In the genomic region with DNA sequence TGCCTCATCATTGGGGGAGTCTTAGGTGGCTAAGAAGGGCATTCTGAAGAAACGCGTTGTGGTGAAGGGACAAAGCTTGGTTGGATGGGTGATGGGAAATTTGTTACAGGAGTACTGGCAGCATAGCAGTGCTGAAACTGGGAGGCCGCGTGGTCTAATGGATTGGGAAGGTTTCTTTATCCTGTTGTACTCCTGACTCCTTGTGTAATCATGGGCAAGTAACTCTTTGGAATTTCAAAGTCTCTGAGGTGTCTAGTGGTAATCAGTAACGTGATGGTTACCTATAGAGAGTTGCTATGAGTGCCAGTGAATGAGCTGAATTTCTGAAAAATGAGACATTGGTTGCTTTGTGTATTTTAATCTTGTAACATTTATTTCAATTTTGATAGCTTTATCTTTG, we compare ENCODE assay signal across 19 cellular contexts. TPM values are rescaled to one million over a fixed set of nuclear protein-coding genes. Genes with fewer than 3 reads are reported as not detected.
DNase-seq lines count a peak whose midpoint lies in the region; ATAC-seq and TF ChIP-seq lines count a peak whose summit lies in the region.
"Had no signal": no experiment of that assay in that cellular context is flagged by ENCODE, and none has a peak within 500 bp of the region (broad histone marks: within the 10 kb centered on the region; RNA-seq: fewer than 3 reads in every experiment).

No MANE protein-coding gene starts in this region.

- no TSS peak for BruUV-seq in Calu3 (replicated peaks; lab: Mats Ljungman, UMichigan)

- no peaks in the 10 kb centered on the region for H3K27me3 ChIP-seq in CD4-positive, CD25-positive, alpha-beta regulatory T cell (ENCODE audit: control insufficient read depth, insufficient read depth, low read length)
- H3K27me3 ChIP-seq in transverse colon: no peaks in the 10 kb centered on the region
- H3K27me3 ChIP-seq: MG63, ovary had no signal

- no peaks in the 10 kb centered on the region for H3K27me3 Mint-ChIP-seq in CD4-positive, CD25-positive, alpha-beta regulatory T cell
- H3K27me3 Mint-ChIP-seq in Calu3 (ENCODE audit: unreplicated experiment): no peaks in the 10 kb centered on the region
- H3K27me3 Mint-ChIP-seq in activated T-helper 1 cell treated with anti-CD3 and anti-CD28 coated beads, Interleukin-12 subunit alpha, Interleukin-12 subunit beta, Interleukin-2, Interleukin-4 antibody, amounts not matched to agents 30 ng/mL and 10 ng/mL and 1 ng/mL, durations not matched to agents 14 hours and 24 hours and 36 hours (ENCODE audit: insufficient read depth): no peaks in the 10 kb centered on the region
- H3K27me3 Mint-ChIP-seq: B cell had no signal

- CTCF ChIA-PET in Calu3 (lab: Charles Lee): no interaction called here

- WGBS in transverse colon (ENCODE audit: low coverage in 1 of 2), 2 donors: 85 to 93% methylated on average over 5 of the region's 5 CpGs

- no peak for TF ChIP-seq EP300 in transverse colon (IDR thresholded peaks at IDR 0.05; ENCODE audit: low read depth)

- TF ChIP-seq POLR2A in transverse colon (IDR thresholded peaks at IDR 0.05): no peak

- no peak for ATAC-seq in CD4-positive, CD25-positive, alpha-beta regulatory T cell (ENCODE audit: low read depth in 2 of 2)
- ATAC-seq: left colon had no signal

- peaks cover 3% of the 10 kb centered on the region for H3K4me1 ChIP-seq in CD4-positive, CD25-positive, alpha-beta regulatory T cell (ENCODE audit: control insufficient read depth, insufficient read depth, low read length, poor library complexity, severe bottlenecking)
- H3K4me1 ChIP-seq in transverse colon: peaks cover 0 to 3% (median 0%) of the 10 kb centered on the region in 4 donors

- no peaks in the 10 kb centered on the region for H3K9me3 Mint-ChIP-seq in CD4-positive, CD25-positive, alpha-beta regulatory T cell
- H3K9me3 Mint-ChIP-seq in Calu3 (ENCODE audit: low read depth, unreplicated experiment): no peaks in the 10 kb centered on the region
- H3K9me3 Mint-ChIP-seq in activated T-helper 1 cell treated with anti-CD3 and anti-CD28 coated beads, Interleukin-12 subunit alpha, Interleukin-12 subunit beta, Interleukin-2, Interleukin-4 antibody, amounts not matched to agents 30 ng/mL and 10 ng/mL and 1 ng/mL, durations not matched to agents 14 hours and 24 hours and 36 hours: no peaks in the 10 kb centered on the region

- intact Hi-C loops in Calu3 (cut with micrococcal nuclease; ENCODE audit: unreplicated experiment): no loop called here
- intact Hi-C loops in activated T-helper 1 cell treated with anti-CD3 and anti-CD28 coated beads, Interleukin-12 subunit alpha, Interleukin-12 subunit beta, Interleukin-2, Interleukin-4 antibody, amounts not matched to agents 30 ng/mL and 10 ng/mL and 1 ng/mL, durations not matched to agents 14 hours and 24 hours and 36 hours (cut with micrococcal nuclease): loop anchor here (2.0 to 5.0 kb wide), 2 partner anchors 15 to 37 kb away; no protein-coding TSS in a partner anchor
- intact Hi-C loops in transverse colon (cut with DNase I; ENCODE audit: low total_unique reads): no loop called here

- no peak for DNase-seq in CD4-positive, CD25-positive, alpha-beta regulatory T cell
- DNase-seq in Calu3 (no peak), kidney tubule cell (ENCODE audit: low spot score) (peak; percentile 65), NCI-H345 (lab: John Stamatoyannopoulos, UW) (no peak), transverse colon (no peak), epidermal melanocyte (ENCODE audit: insufficient read length, low spot score) (no peak)
- DNase-seq in activated T-helper 1 cell treated with anti-CD3 and anti-CD28 coated beads, Interleukin-12 subunit alpha, Interleukin-12 subunit beta, Interleukin-2, Interleukin-4 antibody, amounts not matched to agents 30 ng/mL and 10 ng/mL and 1 ng/mL, durations not matched to agents 14 hours and 24 hours and 36 hours (ENCODE audit: low spot score): no peak
- DNase-seq: activated CD4-positive, CD25-positive, alpha-beta regulatory T cell treated with anti-CD3 and anti-CD28 coated beads, Interleukin-2, amount 50 U/mL, for 72 hours; anterior cingulate cortex; left colon; MG63; NCI-H1694; NCI-H446; NK-92 treated with Interleukin-12 subunit alpha and Interleukin-12 subunit beta, amount 100 ng/mL, for 24 hours; ovary; stimulated activated CD4-positive, alpha-beta T cell treated with anti-CD3 and anti-CD28 coated beads, Interleukin-2, amount 100 ng/mL, for 24 hours; substantia nigra; T-helper 2 cell had no signal

- peak overlapping the region; percentile 30 for H3K27ac ChIP-seq in CD4-positive, CD25-positive, alpha-beta regulatory T cell (ENCODE audit: insufficient read depth, low read length, poor library complexity, severe bottlenecking)
- H3K27ac ChIP-seq in transverse colon: no peak overlapping the region
- H3K27ac ChIP-seq: ovary had no signal

- in situ Hi-C loops in transverse colon (cut with MboI; ENCODE audit: low pct_ligation_motif_present in 1 of 4, low pct_unique_long_range_greater_than_20kb in 1 of 4, low sequenced_read_pairs in 3 of 4): no loop called here

- peaks cover 40% of the 10 kb centered on the region for H3K36me3 Mint-ChIP-seq in CD4-positive, CD25-positive, alpha-beta regulatory T cell
- H3K36me3 Mint-ChIP-seq in Calu3 (ENCODE audit: insufficient read depth, unreplicated experiment): peaks cover 30% of the 10 kb centered on the region
- H3K36me3 Mint-ChIP-seq in activated T-helper 1 cell treated with anti-CD3 and anti-CD28 coated beads, Interleukin-12 subunit alpha, Interleukin-12 subunit beta, Interleukin-2, Interleukin-4 antibody, amounts not matched to agents 30 ng/mL and 10 ng/mL and 1 ng/mL, durations not matched to agents 14 hours and 24 hours and 36 hours (ENCODE audit: low read depth): peaks cover 32% of the 10 kb centered on the region

- H3K4me1 Mint-ChIP-seq in CD4-positive, CD25-positive, alpha-beta regulatory T cell: peaks cover 10 to 46% (median 36%) of the 10 kb centered on the region in 4 donors
- no peaks in the 10 kb centered on the region for H3K4me1 Mint-ChIP-seq in Calu3 (ENCODE audit: low read depth, unreplicated experiment)
- peaks cover 9% of the 10 kb centered on the region for H3K4me1 Mint-ChIP-seq in activated T-helper 1 cell treated with anti-CD3 and anti-CD28 coated beads, Interleukin-12 subunit alpha, Interleukin-12 subunit beta, Interleukin-2, Interleukin-4 antibody, amounts not matched to agents 30 ng/mL and 10 ng/mL and 1 ng/mL, durations not matched to agents 14 hours and 24 hours and 36 hours (ENCODE audit: low read depth)

- H3K4me3 ChIP-seq in CD4-positive, CD25-positive, alpha-beta regulatory T cell (ENCODE audit: low read depth, low read length): no peak overlapping the region
- no peak overlapping the region for H3K4me3 ChIP-seq in transverse colon
- H3K4me3 ChIP-seq: MG63, ovary had no signal

- no peaks in the 10 kb centered on the region for H3K9me3 ChIP-seq in CD4-positive, CD25-positive, alpha-beta regulatory T cell (ENCODE audit: control insufficient read depth in 2 of 2, low read length in 2 of 2)
- no peaks in the 10 kb centered on the region for H3K9me3 ChIP-seq in transverse colon
- H3K9me3 ChIP-seq: MG63, ovary had no signal

- H3K27ac Mint-ChIP-seq in CD4-positive, CD25-positive, alpha-beta regulatory T cell: peak overlapping the region; percentile 23 to 87 (median 72)
- H3K27ac Mint-ChIP-seq in Calu3 (ENCODE audit: unreplicated experiment): peak overlapping the region; percentile 20
- H3K27ac Mint-ChIP-seq in activated T-helper 1 cell treated with anti-CD3 and anti-CD28 coated beads, Interleukin-12 subunit alpha, Interleukin-12 subunit beta, Interleukin-2, Interleukin-4 antibody, amounts not matched to agents 30 ng/mL and 10 ng/mL and 1 ng/mL, durations not matched to agents 14 hours and 24 hours and 36 hours: peak overlapping the region; percentile 21
- H3K27ac Mint-ChIP-seq: B cell had no signal

- H3K36me3 ChIP-seq in CD4-positive, CD25-positive, alpha-beta regulatory T cell (ENCODE audit: control insufficient read depth, insufficient read depth, low read length): peaks cover 78% of the 10 kb centered on the region
- H3K36me3 ChIP-seq in transverse colon: peaks cover 0 to 62% (median 34%) of the 10 kb centered on the region in 4 donors
- H3K36me3 ChIP-seq: ovary had no signal

- H3K4me3 Mint-ChIP-seq in CD4-positive, CD25-positive, alpha-beta regulatory T cell: peak overlapping the region in 2 of 4 donors; percentile 48 to 74
- no peak overlapping the region for H3K4me3 Mint-ChIP-seq in Calu3 (ENCODE audit: low read depth, unreplicated experiment)
- no peak overlapping the region for H3K4me3 Mint-ChIP-seq in activated T-helper 1 cell treated with anti-CD3 and anti-CD28 coated beads, Interleukin-12 subunit alpha, Interleukin-12 subunit beta, Interleukin-2, Interleukin-4 antibody, amounts not matched to agents 30 ng/mL and 10 ng/mL and 1 ng/mL, durations not matched to agents 14 hours and 24 hours and 36 hours
- H3K4me3 Mint-ChIP-seq: B cell had no signal

- TF ChIP-seq CTCF in Calu3 (IDR thresholded peaks at IDR 0.05; ENCODE audit: unreplicated experiment) (no peak), transverse colon (IDR thresholded peaks at IDR 0.05) (no peak)

RNA-seq across cellular contexts. Expression of gene DONSON, which starts 18.5 kb away (rescaled TPM):
- total RNA-seq in CD4-positive, CD25-positive, alpha-beta regulatory T cell: 15.2 TPM
- polyA plus RNA-seq in CD4-positive, CD25-positive, alpha-beta regulatory T cell: 1 to 10 TPM; 4.2 to 5.1 (median 4.9) TPM
- total RNA-seq in Calu3 (2022) (13.8 and 18.2 TPM in 2 replicates), transverse colon (1 to 10 TPM; 1.8 to 6.5 (median 3.5) TPM)
- 37.5 and 38.7 TPM in 2 replicates for total RNA-seq in activated T-helper 1 cell treated with anti-CD3 and anti-CD28 coated beads, Interleukin-12 subunit alpha, Interleukin-12 subunit beta, Interleukin-2, Interleukin-4 antibody, amounts not matched to agents 30 ng/mL and 10 ng/mL and 1 ng/mL, durations not matched to agents 14 hours and 24 hours and 36 hours

RNA-seq across cellular contexts. Expression of gene SON, which starts 27.1 kb away (rescaled TPM):
- total RNA-seq in CD4-positive, CD25-positive, alpha-beta regulatory T cell: 358 TPM
- 100 to 1,000 TPM; 429 to 518 (median 444) TPM for polyA plus RNA-seq in CD4-positive, CD25-positive, alpha-beta regulatory T cell
- total RNA-seq in Calu3 (2022) (188 and 191 TPM in 2 replicates), transverse colon (100 to 1,000 TPM; 183 to 465 (median 223) TPM)
- total RNA-seq in activated T-helper 1 cell treated with anti-CD3 and anti-CD28 coated beads, Interleukin-12 subunit alpha, Interleukin-12 subunit beta, Interleukin-2, Interleukin-4 antibody, amounts not matched to agents 30 ng/mL and 10 ng/mL and 1 ng/mL, durations not matched to agents 14 hours and 24 hours and 36 hours: 342 and 361 TPM in 2 replicates

RNA-seq across cellular contexts. Expression of gene GART, which starts 28.1 kb away (rescaled TPM):
- total RNA-seq in CD4-positive, CD25-positive, alpha-beta regulatory T cell: 44.0 TPM
- polyA plus RNA-seq in CD4-positive, CD25-positive, alpha-beta regulatory T cell: 10 to 100 TPM; 45.5 to 63.9 (median 52.1) TPM
- total RNA-seq in Calu3 (2022): 102 TPM in 2 replicates
- 210 and 228 TPM in 2 replicates for total RNA-seq in activated T-helper 1 cell treated with anti-CD3 and anti-CD28 coated beads, Interleukin-12 subunit alpha, Interleukin-12 subunit beta, Interleukin-2, Interleukin-4 antibody, amounts not matched to agents 30 ng/mL and 10 ng/mL and 1 ng/mL, durations not matched to agents 14 hours and 24 hours and 36 hours
- 100 to 1,000 TPM in 1 of 4 donors, 10 to 100 TPM in 3; 23.9 to 123 (median 68.5) TPM for total RNA-seq in transverse colon

Comparison
In these comparisons a context has a peak if more than half of its experiments do, and no peak if none do; other contexts are left out.
1. H3K27ac Mint-ChIP-seq: peak in every context shown above with its lines; median percentile 72 in CD4-positive, CD25-positive, alpha-beta regulatory T cell; 21 in activated T-helper 1 cell treated with anti-CD3 and anti-CD28 coated beads, Interleukin-12 subunit alpha, Interleukin-12 subunit beta, Interleukin-2, Interleukin-4 antibody, amounts not matched to agents 30 ng/mL and 10 ng/mL and 1 ng/mL, durations not matched to agents 14 hours and 24 hours and 36 hours; 20 in Calu3.